ENCODE assay signal across 2 cellular contexts in genomic region chr20:62155428-62156253, GRCh38.
A peak's percentile ranks its signal among the peaks of the same experiment; 100 is the strongest.
TF ChIP-seq lines count a peak whose summit lies in the region.

No MANE protein-coding gene starts in this region.

TF ChIP-seq in IMR-90, 13 proteins besides CTCF, POLR2A, EP300 and RAD21:
- TF ChIP-seq MAFK (IDR thresholded peaks at IDR 0.05; ENCODE audit: low read depth, low read length): no peak
- TF ChIP-seq MAZ (IDR thresholded peaks at IDR 0.05; ENCODE audit: borderline replicate concordance, low read depth, low read length): no peak
- TF ChIP-seq NFE2L2 (IDR thresholded peaks at IDR 0.05; ENCODE audit: low read depth, low read length): no peak
- no peak for TF ChIP-seq CHD1 (IDR thresholded peaks at IDR 0.05; ENCODE audit: low read depth, low read length)
- TF ChIP-seq BHLHE40 (IDR thresholded peaks at IDR 0.05; ENCODE audit: low read depth, low read length): no peak

TF ChIP-seq in HepG2, 621 proteins besides CTCF, POLR2A, EP300 and RAD21 (continues in another document):
- TF ChIP-seq ARNTL (CRISPR knock-in tag; IDR thresholded peaks at IDR 0.05) (peak; percentile 72; the same call in 1 of the 2 replicates), HIC2 (CRISPR knock-in tag; IDR thresholded peaks at IDR 0.05; ENCODE audit: low read depth) (no peak), SMAD1 (CRISPR knock-in tag; IDR thresholded peaks at IDR 0.05; ENCODE audit: borderline replicate concordance, low read depth) (no peak), ZNF775 (CRISPR knock-in tag; IDR thresholded peaks at IDR 0.05; ENCODE audit: borderline replicate concordance) (no peak), CHCHD3 (CRISPR knock-in tag; IDR thresholded peaks at IDR 0.05) (no peak), KLF15 (CRISPR knock-in tag; IDR thresholded peaks at IDR 0.05; ENCODE audit: borderline replicate concordance) (no peak; the same call in 1 of the 2 replicates), ZBTB38 (CRISPR knock-in tag; IDR thresholded peaks at IDR 0.05) (peak; percentile 97), ZNF7 (CRISPR knock-in tag; IDR thresholded peaks at IDR 0.05) (no peak), ZNF256 (CRISPR knock-in tag; conservative IDR thresholded peaks at IDR 0.05) (no peak), ZNF766 (CRISPR knock-in tag; IDR thresholded peaks at IDR 0.05; ENCODE audit: borderline replicate concordance) (peak; percentile 28; the same call in 1 of the 2 replicates), SNAPC2 (CRISPR knock-in tag; IDR thresholded peaks at IDR 0.05) (no peak), HNF4A (CRISPR knock-in tag; IDR thresholded peaks at IDR 0.05) (peak; percentile 97), BORCS8-MEF2B (CRISPR knock-in tag; IDR thresholded peaks at IDR 0.05) (no peak), ZNF543 (CRISPR knock-in tag; IDR thresholded peaks at IDR 0.05) (0 out of 2 replicates have a peak, but pooled peaks have one; percentile 63), CHD4 (IDR thresholded peaks at IDR 0.05; ENCODE audit: borderline replicate concordance, low read length) (peak; percentile 34; the same call in 1 of the 2 replicates), ZNF709 (CRISPR knock-in tag; IDR thresholded peaks at IDR 0.05) (no peak), NR2F2 (IDR thresholded peaks at IDR 0.05; ENCODE audit: borderline replicate concordance, low read depth) (peak; percentile 52; the same call in 1 of the 2 replicates), FOXP4 (CRISPR knock-in tag; IDR thresholded peaks at IDR 0.05) (0 out of 2 replicates have a peak, but pooled peaks have one; percentile 19), CEBPG (CRISPR knock-in tag; IDR thresholded peaks at IDR 0.05) (peak; percentile 69; the same call in 1 of the 2 replicates), ZNF350 (CRISPR knock-in tag; IDR thresholded peaks at IDR 0.05; ENCODE audit: borderline replicate concordance, low read depth) (peak; percentile 42; the same call in 1 of the 2 replicates), ZMYM4 (CRISPR knock-in tag; IDR thresholded peaks at IDR 0.05) (peak; percentile 78), CEBPB (IDR thresholded peaks at IDR 0.05; ENCODE audit: borderline replicate concordance, low read depth, low read length) (peak; percentile 52; the same call in 1 of the 2 replicates), ZMYM2 (CRISPR knock-in tag; IDR thresholded peaks at IDR 0.05) (peak; percentile 82), KLF16 (CRISPR knock-in tag; IDR thresholded peaks at IDR 0.05) (peak in 1 of 2 experiments; percentile 51; a peak in 1 of 4 replicates), ZNF274 (CRISPR knock-in tag; IDR thresholded peaks at IDR 0.05) (0 out of 2 replicates have a peak, but pooled peaks have one; percentile 31), NR2F1 (CRISPR knock-in tag; IDR thresholded peaks at IDR 0.05) (no peak; a peak in 1 of 4 replicates), ZNF292 (CRISPR knock-in tag; IDR thresholded peaks at IDR 0.05; ENCODE audit: borderline replicate concordance, low read depth) (peak; percentile 66; the same call in 1 of the 2 replicates), ZNF556 (CRISPR knock-in tag; IDR thresholded peaks at IDR 0.05; ENCODE audit: borderline replicate concordance) (peak; percentile 78; the same call in 1 of the 2 replicates), ZIK1 (CRISPR knock-in tag; IDR thresholded peaks at IDR 0.05; ENCODE audit: borderline replicate concordance, low read depth) (no peak), ZNF331 (CRISPR knock-in tag; IDR thresholded peaks at IDR 0.05) (peak; percentile 48; the same call in 1 of the 2 replicates), SAP130 (CRISPR knock-in tag; IDR thresholded peaks at IDR 0.05; ENCODE audit: low read depth) (peak; percentile 50; the same call in 1 of the 2 replicates), FOXM1 (CRISPR knock-in tag; IDR thresholded peaks at IDR 0.05) (no peak), TBP (CRISPR knock-in tag; IDR thresholded peaks at IDR 0.05) (no peak), MAZ (IDR thresholded peaks at IDR 0.05; ENCODE audit: borderline replicate concordance, low read depth, low read length) (peak; percentile 53; the same call in 1 of the 2 replicates), MAZ (CRISPR knock-in tag; IDR thresholded peaks at IDR 0.05; ENCODE audit: low read depth) (0 out of 2 replicates have a peak, but pooled peaks have one; percentile 45), HMG20A (CRISPR knock-in tag; IDR thresholded peaks at IDR 0.05; ENCODE audit: borderline replicate concordance) (no peak), FOXA1 (IDR thresholded peaks at IDR 0.05) (no peak), FOXA1 (CRISPR knock-in tag; IDR thresholded peaks at IDR 0.05) (peak; percentile 42; the same call in 1 of the 2 replicates), ZEB1 (IDR thresholded peaks at IDR 0.05; ENCODE audit: insufficient replicate concordance, low read depth) (peak; percentile 66), KDM5B (CRISPR knock-in tag; IDR thresholded peaks at IDR 0.05; ENCODE audit: borderline replicate concordance) (peak; percentile 54; the same call in 1 of the 2 replicates), ZNF839 (CRISPR knock-in tag; IDR thresholded peaks at IDR 0.05; ENCODE audit: borderline replicate concordance) (no peak), RARA (CRISPR knock-in tag; IDR thresholded peaks at IDR 0.05) (peak; percentile 65), XRCC5 (optimal IDR thresholded peaks at IDR 0.05; ENCODE audit: low read length) (no peak), ATF5 (CRISPR knock-in tag; IDR thresholded peaks at IDR 0.05; ENCODE audit: low read depth) (no peak), DNMT3B (CRISPR knock-in tag; conservative IDR thresholded peaks at IDR 0.05) (no peak), ONECUT2 (CRISPR knock-in tag; IDR thresholded peaks at IDR 0.05) (no peak)
- TF ChIP-seq, protein P1, sequence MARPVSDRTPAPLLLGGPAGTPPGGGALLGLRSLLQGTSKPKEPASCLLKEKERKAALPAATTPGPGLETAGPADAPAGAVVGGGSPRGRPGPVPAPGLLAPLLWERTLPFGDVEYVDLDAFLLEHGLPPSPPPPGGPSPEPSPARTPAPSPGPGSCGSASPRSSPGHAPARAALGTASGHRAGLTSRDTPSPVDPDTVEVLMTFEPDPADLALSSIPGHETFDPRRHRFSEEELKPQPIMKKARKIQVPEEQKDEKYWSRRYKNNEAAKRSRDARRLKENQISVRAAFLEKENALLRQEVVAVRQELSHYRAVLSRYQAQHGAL (CRISPR knock-in tag; IDR thresholded peaks at IDR 0.05; ENCODE audit: not compliant biosample characterization): no peak
- TF ChIP-seq, protein P2, sequence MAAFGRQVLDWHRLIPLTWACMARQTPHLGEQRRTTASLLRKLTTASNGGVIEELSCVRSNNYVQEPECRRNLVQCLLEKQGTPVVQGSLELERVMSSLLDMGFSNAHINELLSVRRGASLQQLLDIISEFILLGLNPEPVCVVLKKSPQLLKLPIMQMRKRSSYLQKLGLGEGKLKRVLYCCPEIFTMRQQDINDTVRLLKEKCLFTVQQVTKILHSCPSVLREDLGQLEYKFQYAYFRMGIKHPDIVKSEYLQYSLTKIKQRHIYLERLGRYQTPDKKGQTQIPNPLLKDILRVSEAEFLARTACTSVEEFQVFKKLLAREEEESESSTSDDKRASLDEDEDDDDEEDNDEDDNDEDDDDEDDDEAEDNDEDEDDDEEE (CRISPR knock-in tag; IDR thresholded peaks at IDR 0.05): peak; percentile 29; the same call in 1 of the 2 replicates
- TF ChIP-seq, protein P3, sequence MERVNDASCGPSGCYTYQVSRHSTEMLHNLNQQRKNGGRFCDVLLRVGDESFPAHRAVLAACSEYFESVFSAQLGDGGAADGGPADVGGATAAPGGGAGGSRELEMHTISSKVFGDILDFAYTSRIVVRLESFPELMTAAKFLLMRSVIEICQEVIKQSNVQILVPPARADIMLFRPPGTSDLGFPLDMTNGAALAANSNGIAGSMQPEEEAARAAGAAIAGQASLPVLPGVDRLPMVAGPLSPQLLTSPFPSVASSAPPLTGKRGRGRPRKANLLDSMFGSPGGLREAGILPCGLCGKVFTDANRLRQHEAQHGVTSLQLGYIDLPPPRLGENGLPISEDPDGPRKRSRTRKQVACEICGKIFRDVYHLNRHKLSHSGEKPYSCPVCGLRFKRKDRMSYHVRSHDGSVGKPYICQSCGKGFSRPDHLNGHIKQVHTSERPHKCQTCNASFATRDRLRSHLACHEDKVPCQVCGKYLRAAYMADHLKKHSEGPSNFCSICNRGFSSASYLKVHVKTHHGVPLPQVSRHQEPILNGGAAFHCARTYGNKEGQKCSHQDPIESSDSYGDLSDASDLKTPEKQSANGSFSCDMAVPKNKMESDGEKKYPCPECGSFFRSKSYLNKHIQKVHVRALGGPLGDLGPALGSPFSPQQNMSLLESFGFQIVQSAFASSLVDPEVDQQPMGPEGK (CRISPR knock-in tag; IDR thresholded peaks at IDR 0.05): peak; percentile 97
- TF ChIP-seq, protein P4, sequence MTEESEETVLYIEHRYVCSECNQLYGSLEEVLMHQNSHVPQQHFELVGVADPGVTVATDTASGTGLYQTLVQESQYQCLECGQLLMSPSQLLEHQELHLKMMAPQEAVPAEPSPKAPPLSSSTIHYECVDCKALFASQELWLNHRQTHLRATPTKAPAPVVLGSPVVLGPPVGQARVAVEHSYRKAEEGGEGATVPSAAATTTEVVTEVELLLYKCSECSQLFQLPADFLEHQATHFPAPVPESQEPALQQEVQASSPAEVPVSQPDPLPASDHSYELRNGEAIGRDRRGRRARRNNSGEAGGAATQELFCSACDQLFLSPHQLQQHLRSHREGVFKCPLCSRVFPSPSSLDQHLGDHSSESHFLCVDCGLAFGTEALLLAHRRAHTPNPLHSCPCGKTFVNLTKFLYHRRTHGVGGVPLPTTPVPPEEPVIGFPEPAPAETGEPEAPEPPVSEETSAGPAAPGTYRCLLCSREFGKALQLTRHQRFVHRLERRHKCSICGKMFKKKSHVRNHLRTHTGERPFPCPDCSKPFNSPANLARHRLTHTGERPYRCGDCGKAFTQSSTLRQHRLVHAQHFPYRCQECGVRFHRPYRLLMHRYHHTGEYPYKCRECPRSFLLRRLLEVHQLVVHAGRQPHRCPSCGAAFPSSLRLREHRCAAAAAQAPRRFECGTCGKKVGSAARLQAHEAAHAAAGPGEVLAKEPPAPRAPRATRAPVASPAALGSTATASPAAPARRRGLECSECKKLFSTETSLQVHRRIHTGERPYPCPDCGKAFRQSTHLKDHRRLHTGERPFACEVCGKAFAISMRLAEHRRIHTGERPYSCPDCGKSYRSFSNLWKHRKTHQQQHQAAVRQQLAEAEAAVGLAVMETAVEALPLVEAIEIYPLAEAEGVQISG (CRISPR knock-in tag; IDR thresholded peaks at IDR 0.05): peak; percentile 50; the same call in 1 of the 2 replicates
- TF ChIP-seq, protein P5, sequence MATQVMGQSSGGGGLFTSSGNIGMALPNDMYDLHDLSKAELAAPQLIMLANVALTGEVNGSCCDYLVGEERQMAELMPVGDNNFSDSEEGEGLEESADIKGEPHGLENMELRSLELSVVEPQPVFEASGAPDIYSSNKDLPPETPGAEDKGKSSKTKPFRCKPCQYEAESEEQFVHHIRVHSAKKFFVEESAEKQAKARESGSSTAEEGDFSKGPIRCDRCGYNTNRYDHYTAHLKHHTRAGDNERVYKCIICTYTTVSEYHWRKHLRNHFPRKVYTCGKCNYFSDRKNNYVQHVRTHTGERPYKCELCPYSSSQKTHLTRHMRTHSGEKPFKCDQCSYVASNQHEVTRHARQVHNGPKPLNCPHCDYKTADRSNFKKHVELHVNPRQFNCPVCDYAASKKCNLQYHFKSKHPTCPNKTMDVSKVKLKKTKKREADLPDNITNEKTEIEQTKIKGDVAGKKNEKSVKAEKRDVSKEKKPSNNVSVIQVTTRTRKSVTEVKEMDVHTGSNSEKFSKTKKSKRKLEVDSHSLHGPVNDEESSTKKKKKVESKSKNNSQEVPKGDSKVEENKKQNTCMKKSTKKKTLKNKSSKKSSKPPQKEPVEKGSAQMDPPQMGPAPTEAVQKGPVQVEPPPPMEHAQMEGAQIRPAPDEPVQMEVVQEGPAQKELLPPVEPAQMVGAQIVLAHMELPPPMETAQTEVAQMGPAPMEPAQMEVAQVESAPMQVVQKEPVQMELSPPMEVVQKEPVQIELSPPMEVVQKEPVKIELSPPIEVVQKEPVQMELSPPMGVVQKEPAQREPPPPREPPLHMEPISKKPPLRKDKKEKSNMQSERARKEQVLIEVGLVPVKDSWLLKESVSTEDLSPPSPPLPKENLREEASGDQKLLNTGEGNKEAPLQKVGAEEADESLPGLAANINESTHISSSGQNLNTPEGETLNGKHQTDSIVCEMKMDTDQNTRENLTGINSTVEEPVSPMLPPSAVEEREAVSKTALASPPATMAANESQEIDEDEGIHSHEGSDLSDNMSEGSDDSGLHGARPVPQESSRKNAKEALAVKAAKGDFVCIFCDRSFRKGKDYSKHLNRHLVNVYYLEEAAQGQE (IDR thresholded peaks at IDR 0.05; ENCODE audit: borderline replicate concordance in 1 of 2, low read depth in 1 of 2, low read length in 2 of 2): no peak
